In genomic region chr12:106722854-106723253, GRCh38 we compare ENCODE assay signal across 1 cellular context.
TF ChIP-seq lines count a peak whose summit lies in the region.

No MANE protein-coding gene starts in this region.

TF ChIP-seq in HepG2, 621 proteins besides CTCF, POLR2A, EP300 and RAD21 (continued from another document):
- TF ChIP-seq GLMP (CRISPR knock-in tag; IDR thresholded peaks at IDR 0.05; ENCODE audit: borderline replicate concordance) = no peak
- no peak for TF ChIP-seq CENPT (CRISPR knock-in tag; IDR thresholded peaks at IDR 0.05; ENCODE audit: low read depth)
- no peak for TF ChIP-seq JUND (CRISPR knock-in tag; IDR thresholded peaks at IDR 0.05)
- TF ChIP-seq GRHL1 (CRISPR knock-in tag; conservative IDR thresholded peaks at IDR 0.05) = no peak
- TF ChIP-seq ZSCAN25 (CRISPR knock-in tag; IDR thresholded peaks at IDR 0.05) = no peak
- no peak for TF ChIP-seq ZNF878 (CRISPR knock-in tag; IDR thresholded peaks at IDR 0.05)
- no peak for TF ChIP-seq ZGPAT (CRISPR knock-in tag; IDR thresholded peaks at IDR 0.05)
- TF ChIP-seq ZNF614 (CRISPR knock-in tag; IDR thresholded peaks at IDR 0.05; ENCODE audit: borderline replicate concordance) = no peak
- no peak for TF ChIP-seq ZNF333 (CRISPR knock-in tag; IDR thresholded peaks at IDR 0.05; ENCODE audit: borderline replicate concordance)
- TF ChIP-seq HES4 (CRISPR knock-in tag; IDR thresholded peaks at IDR 0.05; ENCODE audit: borderline replicate concordance) = no peak
